ENCODE assay signal across 1 cellular context in the genomic region with DNA sequence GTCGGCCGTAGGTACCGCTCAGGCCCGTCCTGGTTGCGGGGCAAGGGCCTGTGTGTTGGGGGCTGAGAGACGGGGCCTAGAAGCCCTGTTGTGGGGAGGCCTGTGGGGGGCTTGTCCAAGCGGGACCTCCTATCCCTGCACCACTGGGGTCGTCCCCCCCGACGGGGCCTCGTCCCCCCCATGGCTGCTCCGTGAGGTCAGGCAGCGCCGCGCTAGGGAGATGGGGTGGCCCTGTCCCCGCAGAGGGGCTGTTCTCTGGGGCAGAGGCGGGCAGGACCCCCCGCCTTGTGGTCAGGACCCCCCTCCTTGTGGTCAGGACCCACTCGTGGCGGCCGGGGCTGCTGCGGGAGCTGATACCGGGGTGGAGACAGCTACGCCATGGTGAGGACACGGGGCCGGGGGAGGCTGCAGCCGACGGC.
TF ChIP-seq lines count a peak whose summit lies in the region.

No MANE protein-coding gene starts in this region.

TF ChIP-seq in H1, 55 proteins besides CTCF, POLR2A, EP300 and RAD21:
- no peak for TF ChIP-seq TCF12 (IDR thresholded peaks at IDR 0.05; ENCODE audit: low read depth, low read length)
- TF ChIP-seq, protein P1, sequence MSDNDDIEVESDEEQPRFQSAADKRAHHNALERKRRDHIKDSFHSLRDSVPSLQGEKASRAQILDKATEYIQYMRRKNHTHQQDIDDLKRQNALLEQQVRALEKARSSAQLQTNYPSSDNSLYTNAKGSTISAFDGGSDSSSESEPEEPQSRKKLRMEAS (IDR thresholded peaks at IDR 0.05) = no peak
- no peak for TF ChIP-seq CTBP2 (IDR thresholded peaks at IDR 0.05; ENCODE audit: borderline replicate concordance, insufficient read depth, insufficient read length, low read length)
- no peak for TF ChIP-seq CBX8 (IDR thresholded peaks at IDR 0.05; ENCODE audit: borderline replicate concordance, low read depth, low read length)
- TF ChIP-seq CBX5 (IDR thresholded peaks at IDR 0.05; ENCODE audit: low read depth, low read length) = no peak
- no peak for TF ChIP-seq CHD1 (IDR thresholded peaks at IDR 0.05; ENCODE audit: low read depth, low read length)
- TF ChIP-seq RBBP5 (IDR thresholded peaks at IDR 0.05; ENCODE audit: borderline replicate concordance, low read depth, low read length) = no peak
- TF ChIP-seq YY1 (IDR thresholded peaks at IDR 0.05; ENCODE audit: low read depth, low read length) = no peak
- no peak for TF ChIP-seq NRF1 (IDR thresholded peaks at IDR 0.05; ENCODE audit: low read depth, low read length)
- no peak for TF ChIP-seq SP4 (IDR thresholded peaks at IDR 0.05; ENCODE audit: low read length)
- TF ChIP-seq TBP (IDR thresholded peaks at IDR 0.05; ENCODE audit: low read depth, low read length) = no peak
- TF ChIP-seq SP1 (IDR thresholded peaks at IDR 0.05; ENCODE audit: low read depth, low read length) = no peak
- TF ChIP-seq JUND (IDR thresholded peaks at IDR 0.05; ENCODE audit: low read length) = no peak
- no peak for TF ChIP-seq SIN3A (conservative IDR thresholded peaks at IDR 0.05 in 1 of 2, IDR thresholded peaks at IDR 0.05 in 1 of 2; ENCODE audit: low read depth in 1 of 2, low read length in 2 of 2)
- TF ChIP-seq, protein P2, sequence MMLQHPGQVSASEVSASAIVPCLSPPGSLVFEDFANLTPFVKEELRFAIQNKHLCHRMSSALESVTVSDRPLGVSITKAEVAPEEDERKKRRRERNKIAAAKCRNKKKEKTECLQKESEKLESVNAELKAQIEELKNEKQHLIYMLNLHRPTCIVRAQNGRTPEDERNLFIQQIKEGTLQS (IDR thresholded peaks at IDR 0.05; ENCODE audit: insufficient read depth, low read depth, low read length) = no peak
- TF ChIP-seq, protein P3, sequence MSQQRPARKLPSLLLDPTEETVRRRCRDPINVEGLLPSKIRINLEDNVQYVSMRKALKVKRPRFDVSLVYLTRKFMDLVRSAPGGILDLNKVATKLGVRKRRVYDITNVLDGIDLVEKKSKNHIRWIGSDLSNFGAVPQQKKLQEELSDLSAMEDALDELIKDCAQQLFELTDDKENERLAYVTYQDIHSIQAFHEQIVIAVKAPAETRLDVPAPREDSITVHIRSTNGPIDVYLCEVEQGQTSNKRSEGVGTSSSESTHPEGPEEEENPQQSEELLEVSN (IDR thresholded peaks at IDR 0.05) = no peak
